In the genomic region with DNA sequence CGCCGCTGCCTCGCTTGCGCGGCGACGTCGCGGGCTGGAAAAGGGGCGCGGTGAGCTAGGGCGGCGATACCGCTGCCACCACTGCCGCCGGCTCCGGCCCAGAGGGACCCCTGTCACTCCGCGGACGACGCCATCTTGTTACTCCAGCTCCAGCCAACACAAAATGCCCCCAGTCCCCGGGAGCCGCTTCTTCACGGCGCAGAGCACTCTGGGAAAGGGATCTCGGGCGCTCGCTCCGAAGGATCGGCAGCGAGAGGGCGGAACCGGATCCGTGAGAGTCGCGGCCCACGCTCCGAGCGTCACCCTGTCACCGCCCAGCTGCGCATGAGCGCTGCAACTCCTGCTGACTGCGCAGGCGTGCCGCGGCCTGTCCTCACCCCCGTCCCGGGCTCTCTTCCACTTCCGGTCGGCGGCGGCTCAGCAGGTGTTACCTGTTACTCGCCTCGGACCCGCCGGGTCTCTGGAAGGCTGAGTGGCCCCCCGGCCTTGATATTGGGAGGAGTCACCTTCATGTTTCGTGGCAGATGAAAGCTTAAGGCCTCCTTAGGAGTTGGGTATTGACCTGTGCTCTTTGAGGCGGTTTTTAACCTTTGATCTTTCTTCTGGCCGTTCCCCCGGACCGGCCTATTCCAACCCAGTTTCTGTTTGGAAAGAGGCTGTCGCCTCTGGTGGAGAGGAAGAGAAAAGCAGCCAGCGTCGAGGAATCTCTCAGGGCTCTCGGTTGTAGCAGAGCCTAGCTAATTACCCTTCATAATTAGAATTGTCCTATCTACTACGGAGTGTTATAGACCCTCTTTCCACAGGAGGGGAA, we compare ENCODE assay signal across 8 cellular contexts. TPM values are rescaled to one million over a fixed set of nuclear protein-coding genes. Genes with fewer than 3 reads are reported as not detected.
DNase-seq lines count a peak whose midpoint lies in the region; ATAC-seq and TF ChIP-seq lines count a peak whose summit lies in the region.

A gene (minus strand): TSS at position 213 of the 811 bp plus-strand sequence. CDS start 475 bp downstream, outside the sequence.

- peak within 1 kb of the TSS; percentile 99 for H3K4me3 Mint-ChIP-seq in nephron progenitor cell
- H3K4me3 Mint-ChIP-seq in stimulated activated naive CD8-positive, alpha-beta T cell treated with anti-CD3 and anti-CD28 coated beads, Interleukin-15, amount 100 ng/mL, for 72 hours = peak within 1 kb of the TSS; percentile 98 to 99

- ATAC-seq in stimulated activated naive CD8-positive, alpha-beta T cell treated with anti-CD3 and anti-CD28 coated beads, Interleukin-15, amount 100 ng/mL, for 72 hours = peak; percentile 93

- DNase-seq in GDM1 (lab: John Stamatoyannopoulos, UW) (peak; percentile 99), HAP-1 (ENCODE audit: low spot score in 2 of 2) (peak; percentile 97 to 99), MG63 (peak; percentile 100), SHP77 treated with DMSO at 0.1 percent for 48 hours (lab: John Stamatoyannopoulos, UW) (peak; percentile 94), fibroblast of the aortic adventitia (ENCODE audit: low read depth) (peak; percentile 98), nephron progenitor cell (peak; percentile 99)
- peak; percentile 100 for DNase-seq in activated effector memory CD4-positive, alpha-beta T cell treated with anti-CD3 and anti-CD28 coated beads, Interleukin-2, amount 50 U/mL, for 16 hours
- peak; percentile 99 for DNase-seq in stimulated activated naive CD8-positive, alpha-beta T cell treated with anti-CD3 and anti-CD28 coated beads, Interleukin-15, amount 100 ng/mL, for 72 hours

- H3K27ac Mint-ChIP-seq in nephron progenitor cell = peak within 1 kb of the TSS; percentile 100
- peak within 1 kb of the TSS; percentile 100 for H3K27ac Mint-ChIP-seq in stimulated activated naive CD8-positive, alpha-beta T cell treated with anti-CD3 and anti-CD28 coated beads, Interleukin-15, amount 100 ng/mL, for 72 hours

- no peaks in the 10 kb centered on the region for H3K9me3 Mint-ChIP-seq in nephron progenitor cell
- H3K9me3 Mint-ChIP-seq in stimulated activated naive CD8-positive, alpha-beta T cell treated with anti-CD3 and anti-CD28 coated beads, Interleukin-15, amount 100 ng/mL, for 72 hours = no peaks in the 10 kb centered on the region

- H3K9me3 ChIP-seq in HAP-1 = no peaks in the 10 kb centered on the region
- no peaks in the 10 kb centered on the region for H3K9me3 ChIP-seq in MG63

- peaks cover 31% of the 10 kb centered on the region for H3K36me3 Mint-ChIP-seq in nephron progenitor cell (ENCODE audit: low read depth)

- peak; percentile 93 for TF ChIP-seq CTCF in fibroblast of the aortic adventitia (IDR thresholded peaks at IDR 0.05; ENCODE audit: insufficient read depth, low read length)
- TF ChIP-seq CTCF in nephron progenitor cell (IDR thresholded peaks at IDR 0.05) = peak; percentile 78

- H3K27me3 ChIP-seq in HAP-1 (ENCODE audit: low read depth) = no peaks in the 10 kb centered on the region
- H3K27me3 ChIP-seq in MG63 = no peaks in the 10 kb centered on the region

- H3K4me1 ChIP-seq in HAP-1 = peaks cover 26% of the 10 kb centered on the region

- H3K4me3 ChIP-seq in HAP-1 (peak within 1 kb of the TSS; percentile 89), MG63 (peak within 1 kb of the TSS; percentile 78), fibroblast of the aortic adventitia (ENCODE audit: low read depth, low read length) (peak within 1 kb of the TSS; percentile 99)

- no peaks in the 10 kb centered on the region for H3K27me3 Mint-ChIP-seq in nephron progenitor cell (ENCODE audit: low read depth, poor library complexity)
- H3K27me3 Mint-ChIP-seq in stimulated activated naive CD8-positive, alpha-beta T cell treated with anti-CD3 and anti-CD28 coated beads, Interleukin-15, amount 100 ng/mL, for 72 hours = no peaks in the 10 kb centered on the region

- peaks cover 37% of the 10 kb centered on the region for H3K36me3 ChIP-seq in HAP-1 (replicated peaks)
- peaks cover 47% of the 10 kb centered on the region for H3K36me3 ChIP-seq in MG63

- peaks cover 30% of the 10 kb centered on the region for H3K4me1 Mint-ChIP-seq in nephron progenitor cell
- peaks cover 33% of the 10 kb centered on the region for H3K4me1 Mint-ChIP-seq in stimulated activated naive CD8-positive, alpha-beta T cell treated with anti-CD3 and anti-CD28 coated beads, Interleukin-15, amount 100 ng/mL, for 72 hours

- in situ Hi-C loops in HAP-1 (cut with MboI; ENCODE audit: low sequenced_read_pairs) = loop anchor here (25.0 kb wide), 1 partner anchor 414 kb away; a partner anchor contains a TSS

RNA-seq across cellular contexts. Expression of the gene that starts here (rescaled TPM):
- 425 and 559 TPM in 2 replicates for total RNA-seq in MG63 (2014; rRNA removed; shearing (Covaris generic); ENCODE audit: low replicate concordance)
- 187 and 394 TPM in 2 replicates for total RNA-seq in fibroblast of the aortic adventitia (ENCODE audit: low replicate concordance)

Comparison
In these comparisons a context has a peak if more than half of its experiments do, and no peak if none do; other contexts are left out.
1. Peak in every context shown above with its lines: DNase-seq, ATAC-seq and H3K4me3 ChIP-seq.